ENCODE assay signal across 12 cellular contexts in the genomic region with DNA sequence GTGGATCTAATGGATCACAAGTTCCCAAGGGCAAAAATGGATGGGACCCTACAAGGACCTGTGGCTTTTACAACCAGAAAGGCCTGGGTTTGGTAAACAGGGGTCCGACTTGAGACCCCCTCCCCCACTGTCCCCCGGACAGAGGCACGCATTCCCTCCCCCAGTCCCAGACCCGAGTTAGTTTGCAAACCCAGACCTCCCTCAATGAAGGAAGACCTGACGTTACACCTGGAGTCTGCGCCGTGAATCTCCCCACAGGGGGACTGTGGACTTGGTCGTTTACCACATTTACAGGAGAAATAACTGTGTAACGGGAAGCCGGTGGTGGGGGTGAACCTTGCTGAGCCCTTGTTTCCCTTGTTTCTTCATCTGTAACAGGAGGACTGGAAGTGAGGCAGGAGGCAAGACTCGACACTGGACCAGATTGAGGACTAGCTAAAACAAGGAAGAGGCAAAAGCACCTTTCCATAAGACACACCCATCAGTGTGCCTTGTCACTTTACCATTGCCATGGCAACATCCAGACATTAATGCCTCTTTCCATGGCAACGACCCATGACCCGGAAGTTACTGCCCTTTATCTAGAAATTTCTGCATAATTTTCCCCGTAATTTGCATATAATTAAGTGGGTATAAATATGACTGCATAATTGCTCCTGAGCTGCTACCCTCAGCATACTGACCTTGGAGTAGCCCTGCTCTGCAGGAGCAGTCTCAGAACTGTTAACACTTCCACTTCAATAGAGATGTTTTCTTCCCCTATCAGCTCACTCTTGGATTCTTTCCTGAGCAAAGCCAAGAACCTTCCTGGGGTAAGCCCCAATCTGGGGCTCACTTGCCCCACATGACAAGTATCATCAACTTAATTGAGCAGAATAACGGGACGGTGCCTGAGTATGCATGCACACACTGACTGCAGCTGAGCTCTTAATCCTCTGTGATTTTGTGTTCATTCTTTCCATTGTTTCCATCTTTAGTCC.
DNase-seq lines count a peak whose midpoint lies in the region; ATAC-seq and TF ChIP-seq lines count a peak whose summit lies in the region.
"Had no signal": no experiment of that assay in that cellular context is flagged by ENCODE, and none has a peak within 500 bp of the region (broad histone marks: within the 10 kb centered on the region; RNA-seq: fewer than 3 reads in every experiment).

No MANE protein-coding gene starts in this region.

- POLR2A ChIA-PET in HEK293 (lab: Yijun Ruan, JAX): interaction anchor here (1.0 kb wide), 1 partner anchor 44 kb away, joined by 3 read pairs; no protein-coding TSS in a partner anchor

- no peaks in the 10 kb centered on the region for H3K9me3 ChIP-seq in HEK293 (ENCODE audit: control insufficient read depth, insufficient read depth, low read depth, low read length)

- H3K36me3 ChIP-seq in HEK293 (ENCODE audit: control insufficient read depth in 2 of 2, insufficient read depth in 1 of 2, low read length in 2 of 2): no peaks in the 10 kb centered on the region

- no peak for TF ChIP-seq CTCF in HEK293 (tag by site-specific recombination; IDR thresholded peaks at IDR 0.05)

- peak; percentile 30 for DNase-seq in NCI-H748 (lab: John Stamatoyannopoulos, UW; ENCODE audit: unreplicated experiment)
- no peak for DNase-seq in NCI-H748 treated with DMSO at 0.1 percent for 48 hours (lab: John Stamatoyannopoulos, UW)
- DNase-seq in ecto neural progenitor cell (ENCODE audit: low spot score): peak; percentile 41
- DNase-seq in retina: peak; percentile 65
- no peak for DNase-seq in Kasumi-1 (lab: John Stamatoyannopoulos, UW)
- DNase-seq: activated CD4-positive, alpha-beta T cell treated with anti-CD3 and anti-CD28 coated beads for 4 hours; mesenchymal stem cell; NCI-H1417; NCI-H510A had no signal

- H3K27ac ChIP-seq in HEK293 (ENCODE audit: extremely low read depth, low read depth, low read length): no peak overlapping the region

- no peak overlapping the region for H3K4me3 ChIP-seq in HEK293 (ENCODE audit: low read depth, low read length)

- CTCF ChIA-PET in HEK293 (lab: Yijun Ruan, JAX): no interaction called here

- ATAC-seq in HG02884 (IDR thresholded peaks at IDR 0.05; ENCODE audit: unreplicated experiment): no peak
- ATAC-seq in HG02840 (IDR thresholded peaks at IDR 0.05; ENCODE audit: low FRiP score, unreplicated experiment): no peak

- H3K4me1 ChIP-seq in HEK293 (ENCODE audit: control insufficient read depth, insufficient read depth, low read length): no peaks in the 10 kb centered on the region

TF ChIP-seq in HEK293, 187 proteins besides CTCF, POLR2A, EP300 and RAD21:
- TF ChIP-seq OSR2 (tag by site-specific recombination; IDR thresholded peaks at IDR 0.05) (no peak), ZNF394 (tag by site-specific recombination; IDR thresholded peaks at IDR 0.05; ENCODE audit: borderline replicate concordance) (peak; percentile 21; the same call in 1 of the 2 replicates), SP2 (tag by site-specific recombination; IDR thresholded peaks at IDR 0.05) (0 out of 2 replicates have a peak, but pooled peaks have one; percentile 13)
TF ChIP-seq in HEK293: peak in this region for 2.

Comparison
In these comparisons a context has a peak if more than half of its experiments do, and no peak if none do; other contexts are left out.
1. DNase-seq: peak in NCI-H748 (single experiment), ecto neural progenitor cell (single experiment) and retina (single experiment); none in NCI-H748 treated with DMSO at 0.1 percent for 48 hours (single experiment) and Kasumi-1 (0 of 2).